In the genomic region with DNA sequence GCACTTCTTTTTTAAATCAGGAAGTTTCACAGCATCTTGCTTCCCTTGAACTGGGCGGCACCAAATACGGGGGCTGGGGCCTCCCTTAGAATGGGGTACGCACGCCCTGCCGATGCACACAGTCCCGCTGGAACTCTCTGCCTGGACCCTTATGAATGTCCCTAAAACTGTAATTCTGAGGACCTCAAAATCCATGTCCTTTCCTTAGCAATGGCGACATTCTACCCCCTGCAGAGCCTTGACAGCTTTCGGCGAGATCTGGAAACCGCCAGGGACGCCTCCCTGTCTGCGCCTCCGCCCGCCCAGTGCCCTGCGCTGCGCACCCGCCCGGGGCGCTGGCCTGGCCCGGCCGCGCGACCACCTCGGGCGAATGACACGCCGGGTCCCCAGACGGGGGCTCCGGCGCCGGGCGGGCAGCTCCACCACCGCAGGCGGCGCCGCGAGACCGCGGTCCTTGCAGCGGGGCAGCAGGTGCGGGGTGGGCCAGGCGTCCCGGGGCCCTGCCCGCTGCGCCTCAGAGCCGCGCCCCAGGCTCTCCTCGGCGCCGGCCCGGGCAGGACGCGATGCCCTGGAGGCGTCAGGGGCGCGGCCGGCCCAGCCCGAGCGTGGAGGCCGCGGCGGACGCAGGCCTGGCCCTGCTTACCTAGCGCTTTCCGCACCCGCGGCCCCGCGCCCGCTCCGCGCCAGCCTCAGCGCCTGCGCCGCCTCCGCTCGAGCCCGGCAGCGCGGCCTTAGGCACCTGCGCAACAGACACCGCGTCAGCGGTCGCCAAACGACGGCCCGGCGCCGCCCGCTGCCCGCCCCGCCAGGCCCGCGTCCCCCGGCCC, we compare ENCODE assay signal across 8 cellular contexts. TPM values are rescaled to one million over a fixed set of nuclear protein-coding genes. Genes with fewer than 3 reads are reported as not detected.
DNase-seq lines count a peak whose midpoint lies in the region; ATAC-seq, FAIRE-seq and TF ChIP-seq lines count a peak whose summit lies in the region.

No MANE protein-coding gene starts in this region.

- H2AFZ ChIP-seq in ACC112 (ENCODE audit: low read length, unreplicated experiment), result peak overlapping the region; percentile 84
- H2AFZ ChIP-seq in osteoblast (ENCODE audit: low read length), result peak overlapping the region; percentile 56

- H3K9ac ChIP-seq in NT2/D1 (ENCODE audit: insufficient read length, low read depth), result peak overlapping the region; percentile 76

- TF ChIP-seq POLR2A in transverse colon (IDR thresholded peaks at IDR 0.05), result no peak

- H3K4me3 ChIP-seq in ACC112 (ENCODE audit: low read depth, low read length) (peak overlapping the region; percentile 86), NT2/D1 (ENCODE audit: insufficient read length, low read depth) (peak overlapping the region; percentile 100), osteoblast (ENCODE audit: insufficient read depth, low read length) (peak overlapping the region; percentile 99), transverse colon (peak overlapping the region; percentile 56 to 74 (median 62))

- H3K36me3 ChIP-seq in ACC112 (ENCODE audit: insufficient read depth, low read length) (peaks cover 4% of the 10 kb centered on the region; the same call in 1 of the 2 replicates), NT2/D1 (ENCODE audit: insufficient read depth, insufficient read length, low read length) (peaks cover 28% of the 10 kb centered on the region), osteoblast (ENCODE audit: insufficient read depth, low read length) (peaks cover 10% of the 10 kb centered on the region), transverse colon (peaks cover 0 to 13% (median 0%) of the 10 kb centered on the region in 4 donors)

- H3K4me2 ChIP-seq in osteoblast (ENCODE audit: insufficient read depth, low read length), result peak overlapping the region; percentile 93

- WGBS in transverse colon (ENCODE audit: low coverage in 1 of 2), 2 donors, result 1% methylated on average over 50 of the region's 96 CpGs; no CpG with 5 or more reads in 1 of the 2 donors

- H3K27ac ChIP-seq in ACC112 (ENCODE audit: low read depth, low read length) (no peak overlapping the region), foreskin keratinocyte (no peak overlapping the region), osteoblast (ENCODE audit: low read depth, low read length) (no peak overlapping the region), transverse colon (peak overlapping the region; percentile 80 to 97 (median 94))

- intact Hi-C loops in transverse colon (cut with DNase I; ENCODE audit: low total_unique reads), result no loop called here

- H3K79me2 ChIP-seq in ACC112 (ENCODE audit: control insufficient read depth, insufficient read depth, low read length, unreplicated experiment) (peaks cover 36% of the 10 kb centered on the region), osteoblast (ENCODE audit: insufficient read depth, low read length) (peaks cover 63% of the 10 kb centered on the region)

- no peak for FAIRE-seq in GM18507 (lab: Jason Lieb, UNC)

- TF ChIP-seq CTCF in foreskin keratinocyte (conservative IDR thresholded peaks at IDR 0.05), result no peak
- no peak for TF ChIP-seq CTCF in osteoblast (IDR thresholded peaks at IDR 0.05; ENCODE audit: extremely low read depth, low read depth, low read length)
- TF ChIP-seq CTCF in transverse colon (IDR thresholded peaks at IDR 0.05), result peak in 1 of 5 experiments; percentile 13

- ATAC-seq in HG02973 (IDR thresholded peaks at IDR 0.05; ENCODE audit: unreplicated experiment) (peak; percentile 38), foreskin keratinocyte (peak; percentile 64)

- peak; percentile 66 for DNase-seq in GM18507 (ENCODE audit: extremely low spot score, insufficient read length, low read depth)
- DNase-seq in NT2/D1 (ENCODE audit: low read depth, low spot score), result no peak
- peak; percentile 32 to 46 for DNase-seq in activated T-helper 1 cell treated with anti-CD3 and anti-CD28 coated beads, Interleukin-2, amount 50 U/mL, for 16 hours (ENCODE audit: low read depth in 1 of 2, low spot score in 1 of 2)
- no peak for DNase-seq in foreskin keratinocyte
- DNase-seq in osteoblast (ENCODE audit: insufficient read length, low spot score, missing footprints), result no peak
- peak; percentile 63 for DNase-seq in transverse colon

- peaks cover 23% of the 10 kb centered on the region for H3K4me1 ChIP-seq in ACC112 (ENCODE audit: control insufficient read depth, insufficient read depth, low read length, unreplicated experiment)
- peaks cover 2% of the 10 kb centered on the region for H3K4me1 ChIP-seq in NT2/D1 (ENCODE audit: insufficient read depth, insufficient read length)
- peaks cover 11% of the 10 kb centered on the region for H3K4me1 ChIP-seq in foreskin keratinocyte
- H3K4me1 ChIP-seq in osteoblast (ENCODE audit: insufficient read depth, low read length), result peaks cover 25% of the 10 kb centered on the region
- peaks cover 24 to 45% (median 35%) of the 10 kb centered on the region in 4 donors for H3K4me1 ChIP-seq in transverse colon

- peaks cover 15% of the 10 kb centered on the region for H4K20me1 ChIP-seq in osteoblast (ENCODE audit: insufficient read depth, low read length)

- in situ Hi-C loops in transverse colon (cut with MboI; ENCODE audit: low pct_ligation_motif_present in 1 of 4, low pct_unique_long_range_greater_than_20kb in 1 of 4, low sequenced_read_pairs in 3 of 4), result no loop called here

- H3K9me3 ChIP-seq in NT2/D1 (ENCODE audit: insufficient read depth, low read length) (no peaks in the 10 kb centered on the region), osteoblast (ENCODE audit: low read depth, low read length) (no peaks in the 10 kb centered on the region), transverse colon (no peaks in the 10 kb centered on the region)

- H3K27me3 ChIP-seq in ACC112 (ENCODE audit: insufficient read depth, low read length), result no peaks in the 10 kb centered on the region
- H3K27me3 ChIP-seq in NT2/D1 (ENCODE audit: insufficient read depth, insufficient read length), result peaks cover 12% of the 10 kb centered on the region
- no peaks in the 10 kb centered on the region for H3K27me3 ChIP-seq in foreskin keratinocyte
- no peaks in the 10 kb centered on the region for H3K27me3 ChIP-seq in osteoblast (ENCODE audit: insufficient read depth, low read length)
- no peaks in the 10 kb centered on the region for H3K27me3 ChIP-seq in transverse colon

- no peak for TF ChIP-seq EP300 in transverse colon (IDR thresholded peaks at IDR 0.05; ENCODE audit: low read depth)

RNA-seq across cellular contexts. Expression of gene HAGH, which starts 0.5 kb away (rescaled TPM):
- total RNA-seq in foreskin keratinocyte (24.3 and 28.5 TPM in 2 replicates), osteoblast (28.9 and 32.9 TPM in 2 replicates), transverse colon (100 to 1,000 TPM in 2 of 4 donors, 10 to 100 TPM in 2; 40.6 to 403 (median 121) TPM)
- polyA plus RNA-seq in foreskin keratinocyte, result 36.7 and 37.4 TPM in 2 replicates

RNA-seq across cellular contexts. Expression of gene FAHD1, which starts 0.9 kb away (rescaled TPM):
- 29.5 and 33.7 TPM in 2 replicates for total RNA-seq in foreskin keratinocyte
- 18.1 and 26.5 TPM in 2 replicates for polyA plus RNA-seq in foreskin keratinocyte
- 63.1 and 72.7 TPM in 2 replicates for total RNA-seq in osteoblast
- 100 to 1,000 TPM in 2 of 4 donors, 10 to 100 TPM in 2; 88.0 to 149 (median 104) TPM for total RNA-seq in transverse colon

RNA-seq across cellular contexts. Expression of gene IGFALS, which starts 32.6 kb away (rescaled TPM):
- total RNA-seq in foreskin keratinocyte (not detected in 2 replicates), osteoblast (not detected in 2 replicates), transverse colon (10 to 100 TPM in 1 of 4 donors, under 1 TPM in 2, not detected in 1; 0.27 to 10.8 (median 0.48) TPM)
- not detected in 2 replicates for polyA plus RNA-seq in foreskin keratinocyte

RNA-seq across cellular contexts. Expression of gene NUBP2, which starts 43.3 kb away (rescaled TPM):
- total RNA-seq in foreskin keratinocyte (70.1 and 73.3 TPM in 2 replicates), osteoblast (45.4 and 56.1 TPM in 2 replicates), transverse colon (100 to 1,000 TPM in 1 of 4 donors, 10 to 100 TPM in 3; 15.3 to 165 (median 59.6) TPM)
- 113 and 121 TPM in 2 replicates for polyA plus RNA-seq in foreskin keratinocyte

RNA-seq across cellular contexts. Expression of gene SPSB3, which starts 43.7 kb away (rescaled TPM):
- 21.7 and 27.4 TPM in 2 replicates for total RNA-seq in foreskin keratinocyte
- polyA plus RNA-seq in foreskin keratinocyte, result 24.5 and 32.4 TPM in 2 replicates
- 33.6 and 42.3 TPM in 2 replicates for total RNA-seq in osteoblast
- 100 to 1,000 TPM; 101 to 289 (median 125) TPM for total RNA-seq in transverse colon

Comparison
In these comparisons a context has a peak if more than half of its experiments do, and no peak if none do; other contexts are left out.
1. H3K27ac ChIP-seq: peak in transverse colon (4 of 4); none in ACC112 (single experiment), foreskin keratinocyte (single experiment) and osteoblast (single experiment).
2. DNase-seq: peak in GM18507 (single experiment), activated T-helper 1 cell treated with anti-CD3 and anti-CD28 coated beads, Interleukin-2, amount 50 U/mL, for 16 hours (2 of 2) and transverse colon (single experiment); none in NT2/D1 (single experiment), foreskin keratinocyte (0 of 2) and osteoblast (single experiment).
3. Peak in every context shown above with its lines, with median percentiles within 50 percentile points of each other: H3K4me3 ChIP-seq.